ENCODE assay signal across 4 cellular contexts in genomic region chr1:21467946-21468345, GRCh38. TPM values are rescaled to one million over a fixed set of nuclear protein-coding genes. Genes with fewer than 3 reads are reported as not detected.
"Had no signal": no experiment of that assay in that cellular context is flagged by ENCODE, and none has a peak within 500 bp of the region (broad histone marks: within the 10 kb centered on the region; RNA-seq: fewer than 3 reads in every experiment).

No MANE protein-coding gene starts in this region.

RNA-seq across cellular contexts. Expression of gene ALPL, which starts 41.3 kb away (rescaled TPM):
- total RNA-seq: lung microvascular endothelial cell; naive thymus-derived CD4-positive, alpha-beta T cell; natural killer cell treated with Interleukin-12 subunit alpha and Interleukin-12 subunit beta and Interleukin-15 and Interleukin-18, amount 100 ng/mL, for 72 hours had no signal
- polyA plus RNA-seq: keratinocyte; naive thymus-derived CD4-positive, alpha-beta T cell had no signal
